In genomic region chr7:100119075-100119700, GRCh38 we compare ENCODE assay signal across 8 cellular contexts.
DNase-seq lines count a peak whose midpoint lies in the region; ATAC-seq and TF ChIP-seq lines count a peak whose summit lies in the region.

Gene CNPY4 (plus strand): TSS chr7:100119634. CDS start chr7:100119745, 111 bp downstream.
Gene TAF6 (minus strand): TSS chr7:100119358. CDS start chr7:100114209, 5,149 bp downstream.

- H3K4me3 ChIP-seq in AG09309 (ENCODE audit: control insufficient read depth, low read depth, low read length), result peak within 1 kb of the TSS; percentile 98

- no peak for TF ChIP-seq CTCF in AG09309 (IDR thresholded peaks at IDR 0.05; ENCODE audit: control insufficient read depth, insufficient read depth, low read depth, low read length, missing control alignments)

- peak; percentile 89 for TF ChIP-seq POLR2A in GM18951 (IDR thresholded peaks at IDR 0.05; ENCODE audit: extremely low read depth, insufficient read depth, insufficient read length)

- in situ Hi-C loops in GM18951 (cut with MboI; ENCODE audit: low sequenced_read_pairs, unreplicated experiment), result no loop called here

- peak within 1 kb of the TSS; percentile 98 for H3K27ac ChIP-seq in caudate nucleus (ENCODE audit: low read depth, low read length)

- ATAC-seq in HG03196 (IDR thresholded peaks at IDR 0.05; ENCODE audit: unreplicated experiment), result peak; percentile 78

- DNase-seq in AG09309 (ENCODE audit: low read depth) (peak; percentile 87), NCI-H345 treated with DMSO at 0.1 percent for 48 hours (lab: John Stamatoyannopoulos, UW; ENCODE audit: unreplicated experiment) (peak; percentile 80), caudate nucleus (lab: John Stamatoyannopoulos, UW) (peak; percentile 77 to 96 (median 92)), islet precursor cell (peak; percentile 96)
- peak; percentile 83 to 89 (median 87) for DNase-seq in activated CD4-positive, CD25-positive, alpha-beta regulatory T cell (lab: John Stamatoyannopoulos, UW)
- peak; percentile 93 for DNase-seq in stimulated activated CD4-positive, alpha-beta T cell treated with anti-CD3 and anti-CD28 coated beads, Interleukin-12 subunit alpha, Interleukin-12 subunit beta, amount 100 ng/mL, for 4 hours

Comparison
In these comparisons a context has a peak if more than half of its experiments do, and no peak if none do; other contexts are left out.
1. Peak in every context shown above with its lines: DNase-seq, ATAC-seq, H3K4me3 ChIP-seq and H3K27ac ChIP-seq.